ENCODE assay signal across 1 cellular context in genomic region chr7:102363549-102364393, GRCh38.
TF ChIP-seq lines count a peak whose summit lies in the region.

No MANE protein-coding gene starts in this region.

TF ChIP-seq in GM12878, 131 proteins besides CTCF, POLR2A, EP300 and RAD21 (continued from another document):
- TF ChIP-seq NKRF (conservative IDR thresholded peaks at IDR 0.05) (peak; percentile 57; the same call in 1 of the 2 replicates), ZBTB40 (IDR thresholded peaks at IDR 0.05; ENCODE audit: borderline replicate concordance) (peak; percentile 83; the same call in 1 of the 2 replicates), NR2F1 (conservative IDR thresholded peaks at IDR 0.05) (peak; percentile 58; the same call in 1 of the 2 replicates), HCFC1 (IDR thresholded peaks at IDR 0.05; ENCODE audit: low read length) (peak; percentile 87), CREM (IDR thresholded peaks at IDR 0.05; ENCODE audit: low read depth) (0 out of 2 replicates have a peak, but pooled peaks have one; percentile 68), NR2C1 (IDR thresholded peaks at IDR 0.05) (peak; percentile 75), EGR1 (IDR thresholded peaks at IDR 0.05; ENCODE audit: borderline replicate concordance in 1 of 2, low read depth in 2 of 2, low read length in 2 of 2) (peak in 1 of 2 experiments; percentile 71; a peak in 1 of 3 replicates), BACH1 (IDR thresholded peaks at IDR 0.05; ENCODE audit: borderline replicate concordance) (peak; percentile 58; the same call in 1 of the 2 replicates), NRF1 (conservative IDR thresholded peaks at IDR 0.05; ENCODE audit: low read depth, low read length) (peak; percentile 85), DPF2 (IDR thresholded peaks at IDR 0.05) (0 out of 2 replicates have a peak, but pooled peaks have one; percentile 45), POLR2AphosphoS5 (IDR thresholded peaks at IDR 0.05; ENCODE audit: low read length) (peak; percentile 76; the same call in 1 of the 2 replicates), CBFB (IDR thresholded peaks at IDR 0.05; ENCODE audit: low read depth) (0 out of 2 replicates have a peak, but pooled peaks have one; percentile 32), RELA (IDR thresholded peaks at IDR 0.05; ENCODE audit: borderline replicate concordance, partially characterized antibody) (peak; percentile 11), RB1 (IDR thresholded peaks at IDR 0.05; ENCODE audit: borderline replicate concordance) (peak; percentile 63; the same call in 1 of the 2 replicates), SIX5 (IDR thresholded peaks at IDR 0.05; ENCODE audit: low read depth, low read length, severe bottlenecking) (peak; percentile 76), SP1 (IDR thresholded peaks at IDR 0.05; ENCODE audit: low read depth, low read length) (peak; percentile 13), POU2F2 (IDR thresholded peaks at IDR 0.05; ENCODE audit: borderline replicate concordance, low read depth, low read length) (0 out of 3 replicates have a peak, but pooled peaks have one; percentile 33), ZNF207 (IDR thresholded peaks at IDR 0.05; ENCODE audit: borderline replicate concordance) (peak; percentile 50; the same call in 1 of the 2 replicates), IRF3 (IDR thresholded peaks at IDR 0.05) (peak; percentile 84), GATAD2B (conservative IDR thresholded peaks at IDR 0.05; ENCODE audit: low read depth) (peak; percentile 56; the same call in 1 of the 2 replicates), PAX5 (IDR thresholded peaks at IDR 0.05; ENCODE audit: borderline replicate concordance, low read depth, low read length) (0 out of 2 replicates have a peak, but pooled peaks have one; percentile 25), ATF7 (IDR thresholded peaks at IDR 0.05; ENCODE audit: low read depth) (0 out of 2 replicates have a peak, but pooled peaks have one; percentile 41), IKZF1 (conservative IDR thresholded peaks at IDR 0.05) (peak; percentile 98), RELB (IDR thresholded peaks at IDR 0.05; ENCODE audit: low read depth) (peak; percentile 81), POLR2AphosphoS2 (IDR thresholded peaks at IDR 0.05; ENCODE audit: low read depth, low read length) (peak; percentile 57; the same call in 1 of the 2 replicates), BHLHE40 (IDR thresholded peaks at IDR 0.05; ENCODE audit: borderline replicate concordance in 1 of 2, low read depth in 2 of 2, low read length in 1 of 2) (peak; percentile 48 to 90; a peak in 2 of 4 replicates), TAF1 (IDR thresholded peaks at IDR 0.05; ENCODE audit: borderline replicate concordance, low read depth, low read length) (0 out of 2 replicates have a peak, but pooled peaks have one; percentile 42), ESRRA (IDR thresholded peaks at IDR 0.05; ENCODE audit: low read length) (0 out of 2 replicates have a peak, but pooled peaks have one; percentile 30), GABPA (IDR thresholded peaks at IDR 0.05; ENCODE audit: low read depth) (peak; percentile 75; the same call in 1 of the 2 replicates), HDGF (IDR thresholded peaks at IDR 0.05) (peak; percentile 66), ELK1 (IDR thresholded peaks at IDR 0.05; ENCODE audit: low read depth, low read length) (peak; percentile 82), MXI1 (IDR thresholded peaks at IDR 0.05; ENCODE audit: low read depth, low read length) (peak; percentile 75)
TF ChIP-seq in GM12878: peak in this region for 36; not testable (repeated sequence) for 95.
